8 cellular contexts compared by ENCODE assay signal in genomic region chr17:41785091-41785875, GRCh38. TPM values are rescaled to one million over a fixed set of nuclear protein-coding genes. Genes with fewer than 3 reads are reported as not detected.
DNase-seq lines count a peak whose midpoint lies in the region; ATAC-seq and TF ChIP-seq lines count a peak whose summit lies in the region.

No MANE protein-coding gene starts in this region.

- H3K4me1 ChIP-seq in heart left ventricle: peaks cover 15 to 71% (median 49%) of the 10 kb centered on the region in 12 donors
- H3K4me1 ChIP-seq in vagina: peaks cover 79% of the 10 kb centered on the region

- H3K27me3 ChIP-seq in heart left ventricle (no peaks in the 10 kb centered on the region), vagina (no peaks in the 10 kb centered on the region)

- TF ChIP-seq CTCF in heart left ventricle (IDR thresholded peaks at IDR 0.05): no peak
- no peak for TF ChIP-seq CTCF in vagina (IDR thresholded peaks at IDR 0.05)

- intact Hi-C loops in heart left ventricle (cut with DNase I): no loop called here
- intact Hi-C loops in cardiac septum (cut with DNase I): no loop called here
- intact Hi-C loops in vagina (cut with DNase I): no loop called here
- intact Hi-C loops in posterior cingulate gyrus (cut with DNase I): no loop called here

- peaks cover 2% of the 10 kb centered on the region for H3K36me3 Mint-ChIP-seq in memory B cell

- H3K9me3 ChIP-seq in heart left ventricle: no peaks in the 10 kb centered on the region
- no peaks in the 10 kb centered on the region for H3K9me3 ChIP-seq in vagina

- H3K27me3 Mint-ChIP-seq in memory B cell: peaks cover 16% of the 10 kb centered on the region

- H3K9me3 Mint-ChIP-seq in memory B cell: no peaks in the 10 kb centered on the region

- H3K4me1 Mint-ChIP-seq in memory B cell: peaks cover 15% of the 10 kb centered on the region

- WGBS in heart left ventricle, 4 donors: 3 to 12% (median 7%) methylated on average over 10 to 14 of the region's 14 CpGs

- no peak overlapping the region for H3K27ac Mint-ChIP-seq in memory B cell

- peak overlapping the region; percentile 74 for H3K4me3 Mint-ChIP-seq in memory B cell

- H3K36me3 ChIP-seq in heart left ventricle: no peaks in the 10 kb centered on the region
- H3K36me3 ChIP-seq in vagina: no peaks in the 10 kb centered on the region

- ATAC-seq in heart left ventricle (peak in 1 of 4 donors; percentile 24), memory B cell (ENCODE audit: low read depth) (no peak), GM18519 (IDR thresholded peaks at IDR 0.05; ENCODE audit: low FRiP score, unreplicated experiment) (no peak)

- DNase-seq in heart left ventricle (peak in 3 of 5 donors; percentile 56 to 73 (median 62)), cardiac septum (ENCODE audit: low spot score) (no peak), memory B cell (ENCODE audit: low spot score in 2 of 2) (peak in 1 of 2 donors; percentile 32), vagina (ENCODE audit: extremely low spot score in 2 of 2) (no peak), posterior cingulate gyrus (no peak)
- no peak for DNase-seq in stimulated activated CD4-positive, alpha-beta T cell treated with anti-CD3 and anti-CD28 coated beads, Interleukin-4, amount 100 ng/mL, for 1 hour

- H3K4me3 ChIP-seq in heart left ventricle: peak overlapping the region; percentile 75 to 99 (median 88)
- peak overlapping the region; percentile 80 to 81 for H3K4me3 ChIP-seq in vagina

- TF ChIP-seq POLR2A in heart left ventricle (IDR thresholded peaks at IDR 0.05) (no peak), vagina (IDR thresholded peaks at IDR 0.05) (no peak)

- H3K27ac ChIP-seq in heart left ventricle: peak overlapping the region; percentile 86 to 98 (median 96)
- H3K27ac ChIP-seq in cingulate gyrus (ENCODE audit: low read depth, low read length): peak overlapping the region; percentile 81
- H3K27ac ChIP-seq in vagina: peak overlapping the region; percentile 98

RNA-seq across cellular contexts. Expression of gene JUP, which starts 1.2 kb away (rescaled TPM):
- 100 to 1,000 TPM; 143 to 503 (median 166) TPM for total RNA-seq in heart left ventricle
- polyA plus RNA-seq in heart left ventricle: 100 to 1,000 TPM in 1 of 2 donors, 10 to 100 TPM in 1; 94.6 to 148 TPM
- 150 TPM for total RNA-seq in cardiac septum
- 589 TPM for total RNA-seq in vagina

RNA-seq across cellular contexts. Expression of gene P3H4, which starts 26.5 kb away (rescaled TPM):
- total RNA-seq in heart left ventricle: 10 to 100 TPM in 1 of 9 donors, 1 to 10 TPM in 8; 2.2 to 10.1 (median 5.3) TPM
- 1 to 10 TPM; 4.2 to 9.4 TPM for polyA plus RNA-seq in heart left ventricle
- 5.1 TPM for total RNA-seq in cardiac septum
- total RNA-seq in vagina: 11.5 TPM

RNA-seq across cellular contexts. Expression of gene FKBP10, which starts 27.5 kb away (rescaled TPM):
- 10 to 100 TPM in 5 of 9 donors, 1 to 10 TPM in 4; 6.5 to 40.4 (median 12.5) TPM for total RNA-seq in heart left ventricle
- polyA plus RNA-seq in heart left ventricle: 10 to 100 TPM; 11.4 to 25.2 TPM
- 17.7 TPM for total RNA-seq in cardiac septum
- total RNA-seq in vagina: 53.5 TPM

RNA-seq across cellular contexts. Expression of gene NT5C3B, which starts 50.7 kb away (rescaled TPM):
- total RNA-seq in heart left ventricle (10 to 100 TPM; 16.0 to 26.7 (median 24.1) TPM), cardiac septum (22.8 TPM), vagina (71.5 TPM)
- 10 to 100 TPM; 30.0 to 50.9 TPM for polyA plus RNA-seq in heart left ventricle

RNA-seq across cellular contexts. Expression of gene HAP1, which starts 50.8 kb away (rescaled TPM):
- total RNA-seq in heart left ventricle: under 1 TPM in 4 of 9 donors, not detected in 5; 0.07 to 0.35 (median 0.10) TPM
- under 1 TPM in 1 of 2 donors, not detected in 1; 0.10 TPM for polyA plus RNA-seq in heart left ventricle
- 0.08 TPM for total RNA-seq in cardiac septum
- total RNA-seq in vagina: 1.2 TPM

Comparison
In these comparisons a context has a peak if more than half of its experiments do, and no peak if none do; other contexts are left out.
1. DNase-seq: peak in heart left ventricle (3 of 5); none in cardiac septum (single experiment), vagina (0 of 2), stimulated activated CD4-positive, alpha-beta T cell treated with anti-CD3 and anti-CD28 coated beads, Interleukin-4, amount 100 ng/mL, for 1 hour (single experiment) and posterior cingulate gyrus (0 of 10).
2. Peak in every context shown above with its lines, with median percentiles within 50 percentile points of each other: H3K27ac ChIP-seq.